ENCODE assay signal across 19 cellular contexts in genomic region chr3:193879864-193880242, GRCh38.
"Had no signal": no experiment of that assay in that cellular context is flagged by ENCODE, and none has a peak within 500 bp of the region (broad histone marks: within the 10 kb centered on the region; RNA-seq: fewer than 3 reads in every experiment).

No MANE protein-coding gene starts in this region.

- H3K36me3 Mint-ChIP-seq: activated CD4-positive, alpha-beta memory T cell treated with anti-CD3 and anti-CD28 coated beads for 36 hours; memory B cell; naive B cell; T-cell had no signal

- H3K27me3 ChIP-seq: cardiac muscle cell, right lobe of liver, upper lobe of left lung had no signal

- H3K27ac Mint-ChIP-seq: activated CD4-positive, alpha-beta memory T cell treated with anti-CD3 and anti-CD28 coated beads for 36 hours; activated naive CD4-positive, alpha-beta T cell treated with anti-CD3 and anti-CD28 coated beads for 36 hours; T-cell had no signal

- H3K4me3 ChIP-seq: cardiac muscle cell, mucosa of descending colon, right lobe of liver, skin epidermis, thoracic aorta, upper lobe of left lung had no signal

- H3K36me3 ChIP-seq: cardiac muscle cell, right lobe of liver, thoracic aorta, upper lobe of left lung had no signal

- H3K4me1 ChIP-seq: right lobe of liver, upper lobe of left lung had no signal

- H3K9me3 ChIP-seq: mucosa of descending colon, right lobe of liver, thoracic aorta, upper lobe of left lung had no signal

- DNase-seq: activated CD4-positive, alpha-beta memory T cell treated with anti-CD3 and anti-CD28 coated beads for 36 hours; activated CD4-positive, alpha-beta T cell treated with anti-CD3 and anti-CD28 coated beads for 48 hours; activated naive CD4-positive, alpha-beta T cell treated with anti-CD3 and anti-CD28 coated beads for 36 hours; activated T-cell treated with anti-CD3 and anti-CD28 coated beads, Interleukin-2, amount 50 U/mL, for 48 hours; cortex of kidney; left colon; mucosa of descending colon; naive B cell; occipital lobe; posterior cingulate gyrus; right lobe of liver; stimulated activated CD4-positive, alpha-beta T cell treated with anti-CD3 and anti-CD28 coated beads, Interleukin-1b, Interleukin-23, amount 100 ng/mL, for 48 hours; T-cell; upper lobe of left lung had no signal

- H3K4me3 Mint-ChIP-seq: activated CD4-positive, alpha-beta memory T cell treated with anti-CD3 and anti-CD28 coated beads for 36 hours; activated naive CD4-positive, alpha-beta T cell treated with anti-CD3 and anti-CD28 coated beads for 36 hours; memory B cell; naive B cell; T-cell had no signal

- H3K27ac ChIP-seq: cardiac muscle cell, epithelial cell of prostate, right lobe of liver, skin epidermis, thoracic aorta, upper lobe of left lung had no signal

- ATAC-seq: left colon, mucosa of descending colon, right lobe of liver, T-cell had no signal

- H3K9me3 Mint-ChIP-seq: activated CD4-positive, alpha-beta memory T cell treated with anti-CD3 and anti-CD28 coated beads for 36 hours; activated naive CD4-positive, alpha-beta T cell treated with anti-CD3 and anti-CD28 coated beads for 36 hours; memory B cell; T-cell had no signal

- H3K4me1 Mint-ChIP-seq: T-cell had no signal
